ENCODE assay signal across 8 cellular contexts in genomic region chr12:53501615-53502181, GRCh38. TPM values are rescaled to one million over a fixed set of nuclear protein-coding genes. Genes with fewer than 3 reads are reported as not detected.
DNase-seq lines count a peak whose midpoint lies in the region; ATAC-seq, FAIRE-seq and TF ChIP-seq lines count a peak whose summit lies in the region.

No MANE protein-coding gene starts in this region.

- no peak for FAIRE-seq in HepG2 (lab: Jason Lieb, UNC)

- peaks cover 49% of the 10 kb centered on the region for H3K4me1 Mint-ChIP-seq in activated T-cell treated with anti-CD3 and anti-CD28 coated beads, Interleukin-2, amount 50 U/mL, for 24 hours (ENCODE audit: low read depth)

- H3K9ac ChIP-seq in adipocyte (ENCODE audit: low read length) (peak overlapping the region; percentile 99), HepG2 (ENCODE audit: insufficient read depth, low read depth, low read length) (peak overlapping the region; percentile 89)

- H3K27ac Mint-ChIP-seq in activated T-cell treated with anti-CD3 and anti-CD28 coated beads, Interleukin-2, amount 50 U/mL, for 24 hours: peak overlapping the region; percentile 99

- peak overlapping the region; percentile 96 for H3K4me2 ChIP-seq in HepG2 (ENCODE audit: low read depth, low read length)

- no peak for TF ChIP-seq RAD21 in HepG2 (CRISPR knock-in tag; IDR thresholded peaks at IDR 0.05)

- TSS peak; percentile 73 for BruUV-seq in HepG2 (replicated peaks; lab: Mats Ljungman, UMichigan)

- H3K27ac ChIP-seq in HepG2 (ENCODE audit: extremely low read length, insufficient read depth, low read length) (peak overlapping the region; percentile 88), thyroid gland (peak overlapping the region; percentile 91 to 99 (median 97))

- H3K4me3 ChIP-seq in adipocyte (ENCODE audit: low read length) (peak overlapping the region; percentile 95), HepG2 (replicated peaks in 1 of 3; ENCODE audit: insufficient read depth in 1 of 3, low read depth in 2 of 3, low read length in 3 of 3) (peak overlapping the region; percentile 61 to 78 (median 76)), thyroid gland (replicated peaks in 1 of 3) (peak overlapping the region in 2 of 3 donors; percentile 29 to 59)

- no peaks in the 10 kb centered on the region for H3K9me3 Mint-ChIP-seq in activated T-cell treated with anti-CD3 and anti-CD28 coated beads, Interleukin-2, amount 50 U/mL, for 24 hours

- no peak for TF ChIP-seq EP300 in HepG2 (IDR thresholded peaks at IDR 0.05; ENCODE audit: low read depth in 2 of 2, low read length in 2 of 2)
- no peak for TF ChIP-seq EP300 in HepG2 (CRISPR knock-in tag; IDR thresholded peaks at IDR 0.05; ENCODE audit: borderline replicate concordance)

- in situ Hi-C loops in HepG2 (cut with HindIII; ENCODE audit: extremely low pct_ligation_motif_present, low pct_unique_long_range_greater_than_20kb): loop anchor here (5.0 kb wide), 1 partner anchor 174 kb away; no protein-coding TSS in a partner anchor

- H3K4me3 Mint-ChIP-seq in activated T-cell treated with anti-CD3 and anti-CD28 coated beads, Interleukin-2, amount 50 U/mL, for 24 hours: peak overlapping the region; percentile 92

- no peak for ATAC-seq in HepG2
- ATAC-seq in GM21717 (IDR thresholded peaks at IDR 0.05; ENCODE audit: unreplicated experiment): no peak

- CTCF ChIA-PET in HepG2 (lab: Yijun Ruan, JAX; ENCODE audit: low intra/inter-chr PET ratio, low total read pairs): no interaction called here

- no peaks in the 10 kb centered on the region for H3K27me3 Mint-ChIP-seq in activated T-cell treated with anti-CD3 and anti-CD28 coated beads, Interleukin-2, amount 50 U/mL, for 24 hours

- WGBS in HepG2 (ENCODE audit: low lambda C conversion rate): 66% methylated on average over 8 of the region's 10 CpGs
- WGBS in thyroid gland, 2 donors: 63 to 71% methylated on average over 8 to 10 of the region's 10 CpGs

- DNase-seq in activated T-cell treated with anti-CD3 and anti-CD28 coated beads, Interleukin-2, amount 50 U/mL, for 24 hours: no peak
- DNase-seq in activated T-cell treated with anti-CD3 and anti-CD28 coated beads for 4 hours: no peak
- no peak for DNase-seq in adipocyte (ENCODE audit: low read depth)
- no peak for DNase-seq in HepG2 (ENCODE audit: low spot score)
- DNase-seq in thyroid gland: no peak
- DNase-seq in mesenteric fat pad (ENCODE audit: low spot score): no peak
- DNase-seq in NCI-H1092 treated with DMSO at 0.1 percent for 48 hours (lab: John Stamatoyannopoulos, UW): no peak

- TF ChIP-seq POLR2A in HepG2 (IDR thresholded peaks at IDR 0.05; ENCODE audit: insufficient read depth in 1 of 2, low read depth in 2 of 2, low read length in 2 of 2): no peak; a peak in 1 of 4 replicates
- no peak for TF ChIP-seq POLR2A in thyroid gland (IDR thresholded peaks at IDR 0.05)

- no peaks in the 10 kb centered on the region for H3K9me3 ChIP-seq in adipocyte (ENCODE audit: control insufficient read depth, low read length)
- H3K9me3 ChIP-seq in HepG2 (ENCODE audit: low read length): no peaks in the 10 kb centered on the region
- no peaks in the 10 kb centered on the region for H3K9me3 ChIP-seq in thyroid gland

- peaks cover 44% of the 10 kb centered on the region for H3K36me3 Mint-ChIP-seq in activated T-cell treated with anti-CD3 and anti-CD28 coated beads, Interleukin-2, amount 50 U/mL, for 24 hours (ENCODE audit: low read depth)

- intact Hi-C loops in HepG2 (cut with micrococcal nuclease; ENCODE audit: unreplicated experiment): loop anchor here (2.0 kb wide), 2 partner anchors 153 to 181 kb away; partner anchors contain the start of gene AAAS
- intact Hi-C loops in thyroid gland (cut with DNase I): loop anchor here (10.0 kb wide), 1 partner anchor 177 kb away; the partner anchor contains the start of gene AAAS

- POLR2A ChIA-PET in HepG2 (lab: Yijun Ruan, JAX): interaction anchor here (0.9 to 3.4 kb wide), 39 partner anchors 8 to 778 kb away, joined by 3 to 58 read pairs (median 7); partner anchors contain the start of genes AAAS, ATF7, ATP5MC2 and CSAD

- H3K36me3 ChIP-seq in adipocyte (ENCODE audit: control insufficient read depth, insufficient read depth, low read length, severe bottlenecking) (peaks cover 13% of the 10 kb centered on the region), HepG2 (replicated peaks in 1 of 2; ENCODE audit: control insufficient read depth in 1 of 2, insufficient read depth in 2 of 2, low read length in 2 of 2) (peaks cover 10 to 19% of the 10 kb centered on the region in 2 experiments; a peak in 4 of 5 replicates), thyroid gland (peaks cover 4 to 19% of the 10 kb centered on the region in 2 donors)

- H2AFZ ChIP-seq in HepG2 (ENCODE audit: low read length): no peak overlapping the region

- H3K27me3 ChIP-seq in adipocyte (replicated peaks; ENCODE audit: control insufficient read depth, insufficient read depth, low read length) (no peaks in the 10 kb centered on the region), HepG2 (ENCODE audit: control insufficient read depth in 1 of 2, insufficient read depth in 2 of 2, low read length in 2 of 2) (no peaks in the 10 kb centered on the region; a peak in 1 of 5 replicates), thyroid gland (no peaks in the 10 kb centered on the region)

- H4K20me1 ChIP-seq in HepG2 (ENCODE audit: insufficient read depth, low read length): no peaks in the 10 kb centered on the region

- H3K4me1 ChIP-seq in adipocyte (ENCODE audit: control insufficient read depth, insufficient read depth, low read length): peaks cover 70% of the 10 kb centered on the region
- peaks cover 41% of the 10 kb centered on the region for H3K4me1 ChIP-seq in HepG2 (ENCODE audit: insufficient read depth, low read length)
- H3K4me1 ChIP-seq in thyroid gland: peaks cover 10 to 36% of the 10 kb centered on the region in 2 donors

- H3K79me2 ChIP-seq in HepG2 (ENCODE audit: insufficient read depth, low read length): peaks cover 16% of the 10 kb centered on the region

- TF ChIP-seq CTCF in HepG2 (CRISPR knock-in tag; IDR thresholded peaks at IDR 0.05) (no peak), thyroid gland (IDR thresholded peaks at IDR 0.05) (no peak)

RNA-seq across cellular contexts. Expression of gene TARBP2, which starts 0.6 kb away (rescaled TPM):
- 39.5 and 55.5 TPM in 2 replicates for total RNA-seq in HepG2 (2016; rRNA removed; fragmentation: Illumina TruSeq; extraction: Trizol)
- total RNA-seq in HepG2 (2016; cell fraction: cytosol; rRNA removed; fragmentation: Illumina TruSeq; extraction: Trizol; ENCODE audit: low read depth): 73.3 and 74.5 TPM in 2 replicates
- total RNA-seq in HepG2 (2016; cell fraction: insoluble cytoplasmic fraction; rRNA removed; fragmentation: Illumina TruSeq; extraction: Trizol): 37.9 and 54.0 TPM in 2 replicates
- total RNA-seq in HepG2 (2016; cell fraction: membrane; rRNA removed; fragmentation: Illumina TruSeq; extraction: Trizol): 79.2 and 87.3 TPM in 2 replicates
- 45.3 and 52.6 TPM in 2 replicates for total RNA-seq in HepG2 (2016; cell fraction: nucleus; rRNA removed; fragmentation: Illumina TruSeq; extraction: Trizol)
- 47.0 and 49.2 TPM in 2 replicates for polyA plus RNA-seq in HepG2 (2011; rRNA removed)
- polyA plus RNA-seq in HepG2 (2011; cell fraction: cytosol; rRNA removed): 34.4 and 52.5 TPM in 2 replicates
- polyA plus RNA-seq in HepG2 (2011; cell fraction: nucleus; rRNA removed): 186 and 198 TPM in 2 replicates
- 22.1 and 25.4 TPM in 2 replicates for polyA plus RNA-seq in HepG2 (2012)
- 64.6 and 72.6 TPM in 2 replicates for polyA plus RNA-seq in HepG2 (2016; cell fraction: cytosol; fragmentation: Illumina TruSeq; extraction: Trizol; ENCODE audit: low read depth)
- 32.5 and 37.2 TPM in 2 replicates for polyA plus RNA-seq in HepG2 (2016; cell fraction: insoluble cytoplasmic fraction; fragmentation: Illumina TruSeq; extraction: Trizol; ENCODE audit: low read depth)
- 60.8 and 63.3 TPM in 2 replicates for polyA plus RNA-seq in HepG2 (2016; cell fraction: membrane; fragmentation: Illumina TruSeq; extraction: Trizol; ENCODE audit: low read depth)
- 85.1 and 85.5 TPM in 2 replicates for polyA plus RNA-seq in HepG2 (2016; cell fraction: nucleus; fragmentation: Illumina TruSeq; extraction: Trizol; ENCODE audit: insufficient read depth, low read depth)
- 46.1 and 74.4 TPM in 2 replicates for polyA minus RNA-seq in HepG2 (2011; rRNA and poly(A)+ RNA removed; ENCODE audit: low replicate concordance)
- polyA minus RNA-seq in HepG2 (2011; cell fraction: cytosol; rRNA and poly(A)+ RNA removed): 11.2 and 16.6 TPM in 2 replicates
- 46.1 and 50.8 TPM in 2 replicates for polyA minus RNA-seq in HepG2 (2011; cell fraction: nucleus; rRNA and poly(A)+ RNA removed)
- 10 to 100 TPM; 31.2 to 44.8 (median 34.7) TPM for total RNA-seq in thyroid gland
- total RNA-seq in mesenteric fat pad: 16.8 TPM

RNA-seq across cellular contexts. Expression of gene MAP3K12, which starts 2.4 kb away (rescaled TPM):
- total RNA-seq in HepG2 (2016; rRNA removed; fragmentation: Illumina TruSeq; extraction: Trizol) (0.13 and 0.20 TPM in 2 replicates), thyroid gland (10 to 100 TPM in 2 of 4 donors, 1 to 10 TPM in 2; 5.2 to 12.9 (median 10.6) TPM), mesenteric fat pad (12.2 TPM)
- total RNA-seq in HepG2 (2016; cell fraction: cytosol; rRNA removed; fragmentation: Illumina TruSeq; extraction: Trizol; ENCODE audit: low read depth): under 0.01 and 0.10 TPM in 2 replicates
- total RNA-seq in HepG2 (2016; cell fraction: insoluble cytoplasmic fraction; rRNA removed; fragmentation: Illumina TruSeq; extraction: Trizol): 0.25 and 0.28 TPM in 2 replicates
- 0.03 and 0.25 TPM in 2 replicates for total RNA-seq in HepG2 (2016; cell fraction: membrane; rRNA removed; fragmentation: Illumina TruSeq; extraction: Trizol)
- total RNA-seq in HepG2 (2016; cell fraction: nucleus; rRNA removed; fragmentation: Illumina TruSeq; extraction: Trizol): 0.16 and 0.28 TPM in 2 replicates
- polyA plus RNA-seq in HepG2 (2011; rRNA removed): 1.1 and 1.3 TPM in 2 replicates
- polyA plus RNA-seq in HepG2 (2011; cell fraction: cytosol; rRNA removed): 0.23 and 0.60 TPM in 2 replicates
- polyA plus RNA-seq in HepG2 (2011; cell fraction: nucleus; rRNA removed): 5.5 and 6.6 TPM in 2 replicates
- 1.9 and 2.3 TPM in 2 replicates for polyA plus RNA-seq in HepG2 (2012)
- polyA plus RNA-seq in HepG2 (2016; cell fraction: cytosol; fragmentation: Illumina TruSeq; extraction: Trizol; ENCODE audit: low read depth): 0.02 TPM in 1 of 2 replicates, not detected in the other
- polyA plus RNA-seq in HepG2 (2016; cell fraction: insoluble cytoplasmic fraction; fragmentation: Illumina TruSeq; extraction: Trizol; ENCODE audit: low read depth): 0.05 and 0.10 TPM in 2 replicates
- not detected in 2 replicates for polyA plus RNA-seq in HepG2 (2016; cell fraction: membrane; fragmentation: Illumina TruSeq; extraction: Trizol; ENCODE audit: low read depth)
- 0.34 and 1.5 TPM in 2 replicates for polyA plus RNA-seq in HepG2 (2016; cell fraction: nucleus; fragmentation: Illumina TruSeq; extraction: Trizol; ENCODE audit: insufficient read depth, low read depth)
- polyA minus RNA-seq in HepG2 (2011; rRNA and poly(A)+ RNA removed; ENCODE audit: low replicate concordance): 1.4 and 3.4 TPM in 2 replicates
- polyA minus RNA-seq in HepG2 (2011; cell fraction: cytosol; rRNA and poly(A)+ RNA removed): 0.26 and 0.49 TPM in 2 replicates
- polyA minus RNA-seq in HepG2 (2011; cell fraction: nucleus; rRNA and poly(A)+ RNA removed): 1.3 and 1.6 TPM in 2 replicates

RNA-seq across cellular contexts. Expression of gene NPFF, which starts 5.6 kb away (rescaled TPM):
- 0.51 TPM in 1 of 2 replicates, not detected in the other for total RNA-seq in HepG2 (2016; rRNA removed; fragmentation: Illumina TruSeq; extraction: Trizol)
- total RNA-seq in HepG2 (2016; cell fraction: cytosol; rRNA removed; fragmentation: Illumina TruSeq; extraction: Trizol; ENCODE audit: low read depth): not detected in 2 replicates
- 0.56 TPM in 1 of 2 replicates, not detected in the other for total RNA-seq in HepG2 (2016; cell fraction: insoluble cytoplasmic fraction; rRNA removed; fragmentation: Illumina TruSeq; extraction: Trizol)
- total RNA-seq in HepG2 (2016; cell fraction: membrane; rRNA removed; fragmentation: Illumina TruSeq; extraction: Trizol): not detected in 2 replicates
- total RNA-seq in HepG2 (2016; cell fraction: nucleus; rRNA removed; fragmentation: Illumina TruSeq; extraction: Trizol): not detected in 2 replicates
- polyA plus RNA-seq in HepG2 (2011; rRNA removed): not detected in 2 replicates
- not detected in 2 replicates for polyA plus RNA-seq in HepG2 (2011; cell fraction: cytosol; rRNA removed)
- polyA plus RNA-seq in HepG2 (2011; cell fraction: nucleus; rRNA removed): 0.48 TPM in 1 of 2 replicates, not detected in the other
- polyA plus RNA-seq in HepG2 (2012): 0.41 TPM in 1 of 2 replicates, not detected in the other
- polyA plus RNA-seq in HepG2 (2016; cell fraction: cytosol; fragmentation: Illumina TruSeq; extraction: Trizol; ENCODE audit: low read depth): 0.25 TPM in 1 of 2 replicates, not detected in the other
- not detected in 2 replicates for polyA plus RNA-seq in HepG2 (2016; cell fraction: insoluble cytoplasmic fraction; fragmentation: Illumina TruSeq; extraction: Trizol; ENCODE audit: low read depth)
- polyA plus RNA-seq in HepG2 (2016; cell fraction: membrane; fragmentation: Illumina TruSeq; extraction: Trizol; ENCODE audit: low read depth): not detected in 2 replicates
- polyA plus RNA-seq in HepG2 (2016; cell fraction: nucleus; fragmentation: Illumina TruSeq; extraction: Trizol; ENCODE audit: insufficient read depth, low read depth): 1.2 TPM in 1 of 2 replicates, not detected in the other
- polyA minus RNA-seq in HepG2 (2011; rRNA and poly(A)+ RNA removed; ENCODE audit: low replicate concordance): not detected in 2 replicates
- not detected in 2 replicates for polyA minus RNA-seq in HepG2 (2011; cell fraction: cytosol; rRNA and poly(A)+ RNA removed)
- not detected in 2 replicates for polyA minus RNA-seq in HepG2 (2011; cell fraction: nucleus; rRNA and poly(A)+ RNA removed)
- not detected for total RNA-seq in thyroid gland
- not detected for total RNA-seq in mesenteric fat pad

RNA-seq across cellular contexts. Expression of gene PCBP2, which starts 49.8 kb away (rescaled TPM):
- total RNA-seq in HepG2 (2016; rRNA removed; fragmentation: Illumina TruSeq; extraction: Trizol): 154 and 265 TPM in 2 replicates
- total RNA-seq in HepG2 (2016; cell fraction: cytosol; rRNA removed; fragmentation: Illumina TruSeq; extraction: Trizol; ENCODE audit: low read depth): 156 and 172 TPM in 2 replicates
- total RNA-seq in HepG2 (2016; cell fraction: insoluble cytoplasmic fraction; rRNA removed; fragmentation: Illumina TruSeq; extraction: Trizol): 132 and 265 TPM in 2 replicates
- 447 and 497 TPM in 2 replicates for total RNA-seq in HepG2 (2016; cell fraction: membrane; rRNA removed; fragmentation: Illumina TruSeq; extraction: Trizol)
- 279 and 306 TPM in 2 replicates for total RNA-seq in HepG2 (2016; cell fraction: nucleus; rRNA removed; fragmentation: Illumina TruSeq; extraction: Trizol)
- polyA plus RNA-seq in HepG2 (2011; rRNA removed): 345 and 390 TPM in 2 replicates
- 323 and 364 TPM in 2 replicates for polyA plus RNA-seq in HepG2 (2011; cell fraction: cytosol; rRNA removed)
- 477 and 513 TPM in 2 replicates for polyA plus RNA-seq in HepG2 (2011; cell fraction: nucleus; rRNA removed)
- polyA plus RNA-seq in HepG2 (2012): 786 and 1,014 TPM in 2 replicates
- polyA plus RNA-seq in HepG2 (2016; cell fraction: cytosol; fragmentation: Illumina TruSeq; extraction: Trizol; ENCODE audit: low read depth): 954 and 1,027 TPM in 2 replicates
- polyA plus RNA-seq in HepG2 (2016; cell fraction: insoluble cytoplasmic fraction; fragmentation: Illumina TruSeq; extraction: Trizol; ENCODE audit: low read depth): 599 and 702 TPM in 2 replicates
- 1,162 and 1,386 TPM in 2 replicates for polyA plus RNA-seq in HepG2 (2016; cell fraction: membrane; fragmentation: Illumina TruSeq; extraction: Trizol; ENCODE audit: low read depth)
- 670 and 689 TPM in 2 replicates for polyA plus RNA-seq in HepG2 (2016; cell fraction: nucleus; fragmentation: Illumina TruSeq; extraction: Trizol; ENCODE audit: insufficient read depth, low read depth)
- 709 and 1,043 TPM in 2 replicates for polyA minus RNA-seq in HepG2 (2011; rRNA and poly(A)+ RNA removed; ENCODE audit: low replicate concordance)
- 515 and 646 TPM in 2 replicates for polyA minus RNA-seq in HepG2 (2011; cell fraction: cytosol; rRNA and poly(A)+ RNA removed)
- 549 and 596 TPM in 2 replicates for polyA minus RNA-seq in HepG2 (2011; cell fraction: nucleus; rRNA and poly(A)+ RNA removed)
- total RNA-seq in thyroid gland: 100 to 1,000 TPM; 493 to 555 (median 514) TPM
- total RNA-seq in mesenteric fat pad: 722 TPM

Comparison
In these comparisons a context has a peak if more than half of its experiments do, and no peak if none do; other contexts are left out.
1. H3K4me3 ChIP-seq: peak in every context shown above with its lines; median percentile 95 in adipocyte; 76 in HepG2; 44 in thyroid gland.